Comparison of ENCODE assay signal across 26 cellular contexts in the genomic region with DNA sequence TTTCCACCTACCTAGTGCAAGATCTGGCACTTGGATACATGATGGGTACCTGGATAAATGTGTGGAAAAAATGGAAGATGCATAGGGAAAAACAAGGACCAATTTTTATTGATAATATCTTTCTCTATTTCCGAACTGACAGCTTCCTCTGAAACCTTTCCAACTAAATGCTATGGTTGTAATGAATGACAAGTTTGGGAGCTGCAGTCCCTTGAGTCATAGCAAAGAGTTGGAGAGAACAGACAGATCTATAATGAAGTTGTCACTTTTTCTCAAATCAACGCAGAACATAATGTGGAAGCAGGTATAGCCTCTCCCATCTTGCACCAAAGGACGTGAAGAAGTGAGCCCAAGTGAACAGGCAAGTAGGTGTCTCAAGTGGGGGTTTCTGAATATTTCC.
"Had no signal": no experiment of that assay in that cellular context is flagged by ENCODE, and none has a peak within 500 bp of the region (broad histone marks: within the 10 kb centered on the region; RNA-seq: fewer than 3 reads in every experiment).

No MANE protein-coding gene starts in this region.

- H3K36me3 ChIP-seq: left lung, lower lobe of right lung, ovary, stomach, thyroid gland, transverse colon, upper lobe of right lung had no signal

- H3K27ac Mint-ChIP-seq: naive B cell; natural killer cell; nephron progenitor cell; progenitor cell of endocrine pancreas; stimulated activated naive B cell treated with anti-CD40 and anti-IgM and Interleukin-4, amounts not matched to agents 10 μg/mL and 1 μg/mL and 100 μg/mL, for 72 hours had no signal

- H3K9me3 ChIP-seq: left lung, lower lobe of right lung, ovary, stomach, testis, thyroid gland, transverse colon, upper lobe of right lung had no signal

- H3K4me1 ChIP-seq: left lung, lower lobe of right lung, upper lobe of right lung had no signal

- H3K27me3 ChIP-seq: left lung, ovary, stomach, testis, thyroid gland, transverse colon, upper lobe of right lung had no signal

- H3K9me3 Mint-ChIP-seq: naive B cell; natural killer cell; nephron progenitor cell; stimulated activated naive B cell treated with anti-CD40 and anti-IgM and Interleukin-4, amounts not matched to agents 10 μg/mL and 1 μg/mL and 100 μg/mL, for 72 hours had no signal

- H3K4me3 ChIP-seq: left lung, lower lobe of right lung, ovary, skin epidermis, stomach, testis, thyroid gland, transverse colon, upper lobe of right lung had no signal

- H3K4me3 Mint-ChIP-seq: naive B cell; natural killer cell; nephron progenitor cell; stimulated activated naive B cell treated with anti-CD40 and anti-IgM and Interleukin-4, amounts not matched to agents 10 μg/mL and 1 μg/mL and 100 μg/mL, for 72 hours had no signal

- H3K36me3 Mint-ChIP-seq: naive B cell; natural killer cell; stimulated activated naive B cell treated with anti-CD40 and anti-IgM and Interleukin-4, amounts not matched to agents 10 μg/mL and 1 μg/mL and 100 μg/mL, for 72 hours had no signal

- H3K4me1 Mint-ChIP-seq: naive B cell; natural killer cell; stimulated activated naive B cell treated with anti-CD40 and anti-IgM and Interleukin-4, amounts not matched to agents 10 μg/mL and 1 μg/mL and 100 μg/mL, for 72 hours had no signal

- DNase-seq: hippocampal formation; kidney; left lung; mammary epithelial cell; mesenchymal stem cell; naive B cell; natural killer cell; nephron progenitor cell; ovary; retina; stimulated activated CD4-positive, alpha-beta T cell treated with anti-CD3 and anti-CD28 coated beads, Interleukin-12 subunit alpha, Interleukin-12 subunit beta, amount 100 ng/mL, for 4 hours; stimulated activated CD4-positive, alpha-beta T cell treated with anti-CD3 and anti-CD28 coated beads, Interleukin-15, amount 100 ng/mL, for 24 hours; stimulated activated CD4-positive, alpha-beta T cell treated with anti-CD3 and anti-CD28 coated beads, Interleukin-2, amount 100 ng/mL, for 24 hours; stimulated activated CD4-positive, alpha-beta T cell treated with anti-CD3 and anti-CD28 coated beads, Interleukin-4, amount 100 ng/mL, for 1 hour; stimulated activated naive B cell treated with anti-CD40 and anti-IgM and Interleukin-4, amounts not matched to agents 10 μg/mL and 1 μg/mL and 100 μg/mL, for 72 hours; stimulated activated naive CD8-positive, alpha-beta T cell treated with anti-CD3 and anti-CD28 coated beads, Interleukin-15, Interleukin-2, amounts not matched to agents 100 U/mL and 50 U/mL, for 24 hours; testis; thyroid gland; transverse colon; upper lobe of right lung had no signal

- ATAC-seq: left colon; natural killer cell; sciatic nerve; stimulated activated naive B cell treated with anti-CD40 and anti-IgM and Interleukin-4, amounts not matched to agents 10 μg/mL and 1 μg/mL and 100 μg/mL, for 72 hours; stimulated activated naive CD8-positive, alpha-beta T cell treated with anti-CD3 and anti-CD28 coated beads, Interleukin-15, Interleukin-2, amounts not matched to agents 100 U/mL and 50 U/mL, for 24 hours had no signal

- H3K27ac ChIP-seq: left lung, lower lobe of right lung, ovary, stomach, testis, thyroid gland, transverse colon, upper lobe of right lung had no signal
